Comparison of ENCODE assay signal across 29 cellular contexts in genomic region chr1:72034827-72035226, GRCh38.
DNase-seq lines count a peak whose midpoint lies in the region; ATAC-seq, FAIRE-seq and TF ChIP-seq lines count a peak whose summit lies in the region.
"Had no signal": no experiment of that assay in that cellular context is flagged by ENCODE, and none has a peak within 500 bp of the region (broad histone marks: within the 10 kb centered on the region; RNA-seq: fewer than 3 reads in every experiment).

No MANE protein-coding gene starts in this region.

- H2AK5ac ChIP-seq in H1 (ENCODE audit: low read depth, low read length), result no peak overlapping the region

- H3K9ac ChIP-seq in HUES64 (ENCODE audit: low read depth, low read length), result no peak overlapping the region
- H3K9ac ChIP-seq in H1 (replicated peaks in 1 of 4; ENCODE audit: extremely low read depth in 1 of 4, low read depth in 3 of 4, low read length in 3 of 4), result no peak overlapping the region
- no peak overlapping the region; the same call in 1 of the 2 replicates for H3K9ac ChIP-seq in iPS-20b (ENCODE audit: low read depth, low read length)

- no peak overlapping the region for H3K23ac ChIP-seq in H1 (ENCODE audit: insufficient read length)

- H3K27ac ChIP-seq in HUES64 (ENCODE audit: low read depth, low read length) (peak overlapping the region; percentile 70; the same call in 1 of the 2 replicates), H1 (ENCODE audit: low read depth, low read length) (no peak overlapping the region), iPS-20b (ENCODE audit: low read length) (peak overlapping the region; percentile 34)
- H3K27ac ChIP-seq: RWPE1 had no signal

- DNase-seq in ELF-1 (ENCODE audit: low read depth, low spot score) (peak; percentile 45), H1 (ENCODE audit: low read depth in 1 of 2, low spot score in 2 of 2) (peak in 1 of 2 experiments; percentile 49), MG63 (no peak), left ventricle myocardium superior (no peak)
- DNase-seq: 8988T, ACHN, Calu3, DMS79 treated with DMSO at 0.1 percent for 48 hours, GOT3, IMR-90, KG1, MM.1S, NCI-H187, NCI-H2081 treated with DMSO at 0.1 percent for 48 hours, NCI-H2171, NCI-H226, NCI-H510A, NCI-H82, SHP77 treated with DMSO at 0.1 percent for 48 hours, T-helper 1 cell had no signal

- H3K4ac ChIP-seq in H1 (replicated peaks; ENCODE audit: insufficient read length, low read depth, low read length), result no peak overlapping the region

- H4K8ac ChIP-seq in H1 (ENCODE audit: extremely low read depth, insufficient read depth, low read length), result no peak overlapping the region

- no peak overlapping the region for H4K5ac ChIP-seq in H1 (ENCODE audit: insufficient read length, low read depth, low read length)

- peak overlapping the region; percentile 55; the same call in 1 of the 2 replicates for H3K18ac ChIP-seq in H1 (ENCODE audit: extremely low read depth, low read length)

- H3K79me1 ChIP-seq in H1 (ENCODE audit: low read depth, low read length), result no peaks in the 10 kb centered on the region

- no peaks in the 10 kb centered on the region for H3K23me2 ChIP-seq in H1 (ENCODE audit: low read depth, low read length)

- H4K91ac ChIP-seq in H1 (replicated peaks; ENCODE audit: insufficient read length, low read length), result no peak overlapping the region

- no peak overlapping the region for H2BK20ac ChIP-seq in H1 (ENCODE audit: low read length)

- no peak for FAIRE-seq in H1 (lab: Jason Lieb, UNC)
- FAIRE-seq: GM12892, GM19239 had no signal

- no peak overlapping the region for H2BK15ac ChIP-seq in H1 (ENCODE audit: low read length)

- peaks cover 14% of the 10 kb centered on the region for H3K4me1 ChIP-seq in HUES64 (ENCODE audit: insufficient read depth, low read length)
- H3K4me1 ChIP-seq in H1 (replicated peaks in 1 of 4; ENCODE audit: control insufficient read depth in 3 of 4, insufficient read depth in 4 of 4, low read length in 3 of 4), result peaks cover 0 to 2% (median 0%) of the 10 kb centered on the region in 4 experiments; a peak in 1 of 7 replicates
- H3K4me1 ChIP-seq in iPS-20b (ENCODE audit: insufficient read depth, low read length), result peaks cover 11% of the 10 kb centered on the region; the same call in 1 of the 2 replicates

- no peak for TF ChIP-seq EP300 in H1 (IDR thresholded peaks at IDR 0.05; ENCODE audit: borderline replicate concordance in 1 of 2, low read depth in 2 of 2, low read length in 2 of 2)

- TF ChIP-seq CTCF in H1 (IDR thresholded peaks at IDR 0.05; ENCODE audit: control extremely low read depth in 1 of 3, insufficient read depth in 1 of 3, low read depth in 1 of 3, low read length in 3 of 3), result no peak

- H2BK120ac ChIP-seq in H1 (replicated peaks; ENCODE audit: low read depth, low read length), result peak overlapping the region; percentile 43

- no peaks in the 10 kb centered on the region for H3K36me3 ChIP-seq in HUES64 (ENCODE audit: insufficient read depth, low read length)
- H3K36me3 ChIP-seq in H1 (ENCODE audit: control insufficient read depth in 2 of 4, insufficient read depth in 4 of 4, low read length in 3 of 4), result no peaks in the 10 kb centered on the region
- no peaks in the 10 kb centered on the region for H3K36me3 ChIP-seq in iPS-20b (ENCODE audit: insufficient read depth, low read depth, low read length)
- no peaks in the 10 kb centered on the region for H3K36me3 ChIP-seq in MG63

- TF ChIP-seq POLR2A in H1 (IDR thresholded peaks at IDR 0.05; ENCODE audit: control extremely low read depth in 1 of 2, low read depth in 2 of 2, low read length in 2 of 2), result no peak

- no peak for TF ChIP-seq RAD21 in H1 (IDR thresholded peaks at IDR 0.05 in 1 of 2, conservative IDR thresholded peaks at IDR 0.05 in 1 of 2; ENCODE audit: low read depth in 2 of 2, low read length in 2 of 2)

- CTCF ChIA-PET in H1 (lab: Charles Lee; ENCODE audit: partially characterized antibody), result no interaction called here

- POLR2A ChIA-PET in H1 (lab: Charles Lee; ENCODE audit: partially characterized antibody), result interaction anchor here (1.1 kb wide), 1 partner anchor 11 kb away, joined by 5 read pairs; no protein-coding TSS in a partner anchor

- no peak overlapping the region for H3K4me3 ChIP-seq in HUES64 (ENCODE audit: low read length)
- H3K4me3 ChIP-seq in H1 (ENCODE audit: extremely low read depth in 1 of 4, insufficient read depth in 2 of 4, low read depth in 3 of 4, low read length in 4 of 4), result no peak overlapping the region; a peak in 1 of 8 replicates
- H3K4me3 ChIP-seq in iPS-20b (ENCODE audit: low read length), result no peak overlapping the region
- H3K4me3 ChIP-seq in MG63, result no peak overlapping the region

- intact Hi-C loops in left ventricle myocardium superior (cut with micrococcal nuclease), result loop anchor here (5.0 kb wide), 1 partner anchor 448 kb away; no protein-coding TSS in a partner anchor

- ATAC-seq in left ventricle myocardium superior (no peak), HG02623 (IDR thresholded peaks at IDR 0.05; ENCODE audit: unreplicated experiment) (no peak), HG02840 (IDR thresholded peaks at IDR 0.05; ENCODE audit: low FRiP score, unreplicated experiment) (no peak)
- ATAC-seq: HCT116, Panc1 had no signal

- H3K14ac ChIP-seq in H1 (ENCODE audit: insufficient read length), result no peak overlapping the region

- 87% methylated on average over 9 of the region's 9 CpGs for WGBS in HUES64
- WGBS in H1 (ENCODE audit: extremely low coverage in 1 of 2, insufficient coverage in 1 of 2, insufficient read length in 1 of 2, insufficient replicate concordance in 2 of 2, low coverage in 1 of 2, low lambda C conversion rate in 2 of 2, missing lambda C conversion rate in 1 of 2), 2 experiments, result 76% methylated on average over 9 of the region's 9 CpGs; no CpG with 5 or more reads in 1 of the 2 experiments

- H3K4me2 ChIP-seq in H1 (ENCODE audit: insufficient read depth in 1 of 2, low read depth in 2 of 2, low read length in 2 of 2), result no peak overlapping the region

- H4K20me1 ChIP-seq in H1 (replicated peaks in 1 of 2; ENCODE audit: control insufficient read depth in 1 of 2, insufficient read depth in 2 of 2, low read length in 2 of 2), result no peaks in the 10 kb centered on the region

- no peak overlapping the region for H3K56ac ChIP-seq in H1 (replicated peaks; ENCODE audit: insufficient read length, low read depth, low read length)

- no peak overlapping the region for H2AFZ ChIP-seq in H1 (ENCODE audit: low read length)

- H3K9me3 ChIP-seq in HUES64 (ENCODE audit: insufficient read depth, low read depth, low read length) (no peaks in the 10 kb centered on the region), H1 (ENCODE audit: insufficient read depth in 2 of 2, low read depth in 1 of 2, low read length in 1 of 2) (no peaks in the 10 kb centered on the region), iPS-20b (ENCODE audit: insufficient read depth, low read depth, low read length) (no peaks in the 10 kb centered on the region), MG63 (no peaks in the 10 kb centered on the region)

- no peaks in the 10 kb centered on the region for H3K79me2 ChIP-seq in H1 (ENCODE audit: control insufficient read depth in 1 of 2, insufficient read depth in 2 of 2, low read length in 2 of 2)

- H2BK12ac ChIP-seq in H1 (ENCODE audit: low read depth, low read length), result no peak overlapping the region

- no peak overlapping the region; the same call in 1 of the 2 replicates for H2BK5ac ChIP-seq in H1 (ENCODE audit: low read depth, low read length)

- H3K27me3 ChIP-seq in HUES64 (ENCODE audit: insufficient read depth, low read length) (no peaks in the 10 kb centered on the region), H1 (replicated peaks in 1 of 4; ENCODE audit: control insufficient read depth in 3 of 4, extremely low read depth in 1 of 4, insufficient read depth in 3 of 4, low read length in 3 of 4) (no peaks in the 10 kb centered on the region), iPS-20b (ENCODE audit: insufficient read depth, low read length) (no peaks in the 10 kb centered on the region), MG63 (peaks cover 2% of the 10 kb centered on the region; the same call in 1 of the 2 replicates)

TF ChIP-seq in H1, 55 proteins besides CTCF, POLR2A, EP300 and RAD21:
- no peak for TF ChIP-seq SAP30 (IDR thresholded peaks at IDR 0.05; ENCODE audit: insufficient read depth, insufficient replicate concordance, low read length)
- peak; percentile 80 for TF ChIP-seq MAX (IDR thresholded peaks at IDR 0.05)
- no peak for TF ChIP-seq FOSL1 (IDR thresholded peaks at IDR 0.05; ENCODE audit: insufficient read depth, low read depth, low read length)
- 0 out of 2 replicates have a peak, but pooled peaks have one; percentile 67 for TF ChIP-seq TCF12 (IDR thresholded peaks at IDR 0.05; ENCODE audit: low read depth, low read length)
- TF ChIP-seq TEAD4 (IDR thresholded peaks at IDR 0.05; ENCODE audit: low read depth, low read length), result no peak
- peak; percentile 90 for TF ChIP-seq YY1 (IDR thresholded peaks at IDR 0.05; ENCODE audit: low read depth, low read length)
- TF ChIP-seq NANOG (IDR thresholded peaks at IDR 0.05; ENCODE audit: insufficient read depth, low read depth, low read length, poor library complexity, severe bottlenecking), result no peak
- no peak for TF ChIP-seq PHF8 (conservative IDR thresholded peaks at IDR 0.05; ENCODE audit: low read depth, low read length)
- no peak for TF ChIP-seq KDM5A (IDR thresholded peaks at IDR 0.05; ENCODE audit: low read length)
- TF ChIP-seq SIX5 (IDR thresholded peaks at IDR 0.05; ENCODE audit: low read depth, low read length), result no peak
- peak; percentile 19; the same call in 1 of the 2 replicates for TF ChIP-seq POU5F1 (IDR thresholded peaks at IDR 0.05; ENCODE audit: low read depth, low read length)
- TF ChIP-seq E2F6 (IDR thresholded peaks at IDR 0.05), result peak; percentile 47; the same call in 1 of the 2 replicates
